Comparison of ENCODE assay signal across 18 cellular contexts in the genomic region with DNA sequence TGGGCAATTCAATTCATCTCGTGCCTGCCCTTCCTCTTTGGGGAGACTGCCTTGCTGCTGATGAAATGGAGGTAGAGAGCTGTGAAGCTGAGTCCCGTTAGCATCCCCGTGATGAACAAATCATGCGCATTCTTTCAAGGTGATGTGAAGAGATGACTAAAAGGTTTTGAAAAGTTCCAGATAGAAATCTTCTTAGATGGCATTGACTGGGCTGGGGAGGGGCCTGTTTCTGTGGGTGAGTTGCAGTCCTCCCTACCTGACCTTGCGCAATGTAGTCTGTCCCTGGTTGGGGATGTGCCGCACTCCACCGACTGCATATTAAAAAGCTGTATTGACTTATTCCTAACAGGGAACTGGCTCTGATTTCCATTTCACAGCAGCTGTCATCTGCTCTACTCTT. TPM values are rescaled to one million over a fixed set of nuclear protein-coding genes. Genes with fewer than 3 reads are reported as not detected.
A peak's percentile ranks its signal among the peaks of the same experiment; 100 is the strongest.
DNase-seq lines count a peak whose midpoint lies in the region; ATAC-seq, FAIRE-seq and TF ChIP-seq lines count a peak whose summit lies in the region.
"Had no signal": no experiment of that assay in that cellular context is flagged by ENCODE, and none has a peak within 500 bp of the region (broad histone marks: within the 10 kb centered on the region; RNA-seq: fewer than 3 reads in every experiment).

No MANE protein-coding gene starts in this region.

- H3K4me2 ChIP-seq in astrocyte (ENCODE audit: low read length): no peak overlapping the region
- H3K4me2 ChIP-seq: A549 had no signal

- H3K4me3 Mint-ChIP-seq in astrocyte (ENCODE audit: unreplicated experiment): no peak overlapping the region
- H3K4me3 Mint-ChIP-seq: HFFc6, IgD-negative memory B cell had no signal

- DNase-seq in Daoy (ENCODE audit: low read depth) (peak; percentile 13), astrocyte (ENCODE audit: low read depth) (no peak), kidney glomerular epithelial cell (lab: John Stamatoyannopoulos, UW) (peak; percentile 58), NCI-H146 (lab: John Stamatoyannopoulos, UW) (no peak), omental fat pad (ENCODE audit: low spot score) (no peak)
- DNase-seq: Caco-2, GDM1, GOT3, HFFc6, NCI-H748 treated with DMSO at 0.1 percent for 48 hours, SIG-M5 had no signal

- H3K36me3 Mint-ChIP-seq in astrocyte (ENCODE audit: low read depth, unreplicated experiment): no peaks in the 10 kb centered on the region
- H3K36me3 Mint-ChIP-seq: IgD-negative memory B cell had no signal

- peaks cover 10% of the 10 kb centered on the region for H3K4me1 Mint-ChIP-seq in astrocyte (ENCODE audit: low read depth, unreplicated experiment)
- H3K4me1 Mint-ChIP-seq: IgD-negative memory B cell had no signal

- H3K27ac ChIP-seq in astrocyte (ENCODE audit: low read depth, low read length): no peak overlapping the region

- H3K4me3 ChIP-seq in astrocyte (ENCODE audit: insufficient read depth, low read depth, low read length): no peak overlapping the region
- H3K4me3 ChIP-seq: A549 had no signal

- no peak overlapping the region for H3K9ac ChIP-seq in astrocyte (ENCODE audit: low read length)

- TF ChIP-seq RAD21 in Ishikawa (IDR thresholded peaks at IDR 0.05; ENCODE audit: low read depth): no peak

- peaks cover 6% of the 10 kb centered on the region for H3K27me3 Mint-ChIP-seq in astrocyte (ENCODE audit: low read depth, unreplicated experiment)

- H3K27me3 ChIP-seq in astrocyte (ENCODE audit: insufficient read depth, low read length): no peaks in the 10 kb centered on the region

- TF ChIP-seq EP300 in Ishikawa (IDR thresholded peaks at IDR 0.05; ENCODE audit: borderline replicate concordance): no peak

- no peaks in the 10 kb centered on the region for H4K20me1 ChIP-seq in astrocyte (ENCODE audit: insufficient read depth, low read length)

- H3K79me2 ChIP-seq in astrocyte (ENCODE audit: insufficient read depth, low read length): no peaks in the 10 kb centered on the region

- FAIRE-seq in astrocyte (lab: Jason Lieb, UNC): no peak
- FAIRE-seq: A549, GM12892 had no signal

- H3K9me3 Mint-ChIP-seq in astrocyte (ENCODE audit: unreplicated experiment): no peaks in the 10 kb centered on the region
- H3K9me3 Mint-ChIP-seq: HFFc6, IgD-negative memory B cell had no signal

- TF ChIP-seq CTCF in astrocyte (IDR thresholded peaks at IDR 0.05; ENCODE audit: insufficient read depth, low read depth, low read length): no peak
- TF ChIP-seq CTCF in omental fat pad (IDR thresholded peaks at IDR 0.05): no peak

- no peaks in the 10 kb centered on the region for H3K9me3 ChIP-seq in astrocyte (ENCODE audit: insufficient read depth, low read depth, low read length)
- H3K9me3 ChIP-seq: A549, Caco-2 had no signal

- no peak overlapping the region for H2AFZ ChIP-seq in astrocyte (ENCODE audit: low read depth, low read length)

- no peaks in the 10 kb centered on the region for H3K36me3 ChIP-seq in astrocyte (ENCODE audit: insufficient read depth, low read length)

- no peaks in the 10 kb centered on the region for H3K4me1 ChIP-seq in astrocyte (ENCODE audit: insufficient read depth, low read length)
- H3K4me1 ChIP-seq: A549, Caco-2 had no signal

- ATAC-seq in HG03175 (IDR thresholded peaks at IDR 0.05; ENCODE audit: unreplicated experiment): no peak
- no peak for ATAC-seq in HG03342 (IDR thresholded peaks at IDR 0.05; ENCODE audit: unreplicated experiment)
- ATAC-seq in omental fat pad (ENCODE audit: low FRiP score): no peak
- ATAC-seq: Panc1 had no signal

- H3K27ac Mint-ChIP-seq in astrocyte (ENCODE audit: unreplicated experiment): peak overlapping the region; percentile 93
- H3K27ac Mint-ChIP-seq: HFFc6, IgD-negative memory B cell had no signal

TF ChIP-seq in Ishikawa, 13 proteins besides CTCF, POLR2A, EP300 and RAD21:
- TF ChIP-seq, protein P1, sequence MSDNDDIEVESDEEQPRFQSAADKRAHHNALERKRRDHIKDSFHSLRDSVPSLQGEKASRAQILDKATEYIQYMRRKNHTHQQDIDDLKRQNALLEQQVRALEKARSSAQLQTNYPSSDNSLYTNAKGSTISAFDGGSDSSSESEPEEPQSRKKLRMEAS (IDR thresholded peaks at IDR 0.05): no peak
- TF ChIP-seq FOXM1 (IDR thresholded peaks at IDR 0.05; ENCODE audit: borderline replicate concordance, low read depth) (no peak), CREB1 (IDR thresholded peaks at IDR 0.05; ENCODE audit: low read depth) (no peak), CEBPB (IDR thresholded peaks at IDR 0.05) (0 out of 2 replicates have a peak, but pooled peaks have one; percentile 13)
TF ChIP-seq in Ishikawa: peak in this region for 1.

RNA-seq across cellular contexts. Expression of a gene that starts 49.6 kb away (rescaled TPM):
- total RNA-seq in Daoy (2014; rRNA removed; shearing (Covaris generic)): 3.8 and 6.2 TPM in 2 replicates
- total RNA-seq in astrocyte: 1.8 and 3.2 TPM in 2 replicates
- total RNA-seq in omental fat pad: 10 to 100 TPM in 3 of 4 donors, 1 to 10 TPM in 1; 9.7 to 34.0 (median 14.1) TPM

Comparison
In these comparisons a context has a peak if more than half of its experiments do, and no peak if none do; other contexts are left out.
1. DNase-seq: peak in Daoy (single experiment) and kidney glomerular epithelial cell (single experiment); none in astrocyte (single experiment), NCI-H146 (single experiment) and omental fat pad (single experiment).